In the genomic region with DNA sequence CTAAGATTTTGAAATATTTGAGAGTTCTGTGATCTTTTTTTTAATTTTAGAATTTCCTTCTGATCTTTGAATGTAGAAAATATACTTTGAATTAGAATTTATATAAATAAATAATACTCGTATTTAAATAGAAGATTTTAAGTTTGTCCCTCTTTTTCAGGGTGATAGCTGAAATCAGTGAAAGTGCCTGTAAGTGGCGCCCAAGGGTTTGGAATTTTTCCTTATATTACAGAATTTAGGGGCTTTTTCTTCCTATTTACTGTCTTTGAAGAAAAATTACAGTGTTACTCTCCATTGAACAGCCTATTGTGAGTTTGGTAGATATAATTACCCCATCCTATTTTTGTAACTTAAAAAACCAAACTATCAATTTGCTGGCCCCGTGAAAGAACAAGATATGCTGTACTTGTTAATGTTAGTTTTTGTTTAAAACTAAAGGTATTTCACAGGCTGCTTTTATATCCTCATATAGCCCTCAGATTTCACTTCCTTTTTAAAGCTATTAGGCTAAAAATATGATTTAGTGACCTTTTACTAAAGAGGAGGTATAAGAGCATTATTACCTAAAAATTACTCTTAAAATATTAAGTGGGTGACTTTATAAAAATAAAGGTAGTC, we compare ENCODE assay signal across 9 cellular contexts. TPM values are rescaled to one million over a fixed set of nuclear protein-coding genes. Genes with fewer than 3 reads are reported as not detected.
DNase-seq lines count a peak whose midpoint lies in the region; TF ChIP-seq lines count a peak whose summit lies in the region.
"Had no signal": no experiment of that assay in that cellular context is flagged by ENCODE, and none has a peak within 500 bp of the region (broad histone marks: within the 10 kb centered on the region; RNA-seq: fewer than 3 reads in every experiment).

No MANE protein-coding gene starts in this region.

- H3K36me3 Mint-ChIP-seq in CD14-positive monocyte (peaks cover 28 to 33% of the 10 kb centered on the region in 2 donors), IgD-negative memory B cell (peaks cover 10% of the 10 kb centered on the region), MCF 10A (ENCODE audit: insufficient read depth, unreplicated experiment) (no peaks in the 10 kb centered on the region)

- H3K9me3 Mint-ChIP-seq in CD14-positive monocyte, result peaks cover 0 to 1% (median 0%) of the 10 kb centered on the region in 7 donors
- H3K9me3 Mint-ChIP-seq in IgD-negative memory B cell, result no peaks in the 10 kb centered on the region
- H3K9me3 Mint-ChIP-seq in MCF 10A (ENCODE audit: unreplicated experiment), result no peaks in the 10 kb centered on the region

- H3K27me3 ChIP-seq in mucosa of stomach (ENCODE audit: control insufficient read depth, insufficient read depth, low read length), result no peaks in the 10 kb centered on the region

- H3K9me3 ChIP-seq in mucosa of stomach (ENCODE audit: control insufficient read depth, low read length), result no peaks in the 10 kb centered on the region

- intact Hi-C loops in CD14-positive monocyte (cut with micrococcal nuclease), result loop anchor here (5.0 to 10.0 kb wide), 4 partner anchors 134 to 404 kb away; no protein-coding TSS in a partner anchor
- intact Hi-C loops in MCF 10A (cut with micrococcal nuclease), result loop anchor here (5.0 kb wide), 2 partner anchors 276 to 291 kb away; no protein-coding TSS in a partner anchor

- H3K27me3 Mint-ChIP-seq in CD14-positive monocyte (ENCODE audit: low read depth in 3 of 3), result no peaks in the 10 kb centered on the region
- H3K27me3 Mint-ChIP-seq in IgD-negative memory B cell, result no peaks in the 10 kb centered on the region
- H3K27me3 Mint-ChIP-seq in MCF 10A (ENCODE audit: insufficient read depth, unreplicated experiment), result no peaks in the 10 kb centered on the region

- BruUV-seq in MCF 10A (replicated peaks; lab: Mats Ljungman, UMichigan), result no TSS peak

- no peak overlapping the region for H3K4me3 ChIP-seq in mucosa of stomach (ENCODE audit: low read length)

- peak; percentile 35 for TF ChIP-seq CTCF in CD14-positive monocyte (IDR thresholded peaks at IDR 0.05)
- no peak for TF ChIP-seq CTCF in MCF 10A (IDR thresholded peaks at IDR 0.05; ENCODE audit: unreplicated experiment)

- POLR2A ChIA-PET in MCF 10A (lab: Yijun Ruan, JAX), result interaction anchor here (0.7 to 2.8 kb wide), 9 partner anchors 10 to 822 kb away, joined by 3 to 11 read pairs (median 4); no protein-coding TSS in a partner anchor

- no peaks in the 10 kb centered on the region for H3K36me3 ChIP-seq in mucosa of stomach (ENCODE audit: control insufficient read depth, insufficient read depth, low read length)

- peaks cover 7% of the 10 kb centered on the region for H3K4me1 ChIP-seq in mucosa of stomach (ENCODE audit: control insufficient read depth, insufficient read depth, low read length)

- peak overlapping the region; percentile 87 to 94 (median 93) for H3K27ac Mint-ChIP-seq in CD14-positive monocyte
- peak overlapping the region; percentile 86 to 97 (median 93) for H3K27ac Mint-ChIP-seq in IgD-negative memory B cell
- peak overlapping the region; percentile 81 for H3K27ac Mint-ChIP-seq in MCF 10A (ENCODE audit: low read depth, unreplicated experiment)

- H3K4me3 Mint-ChIP-seq in CD14-positive monocyte (peak overlapping the region; percentile 88 to 97), IgD-negative memory B cell (peak overlapping the region; percentile 94 to 97 (median 95)), MCF 10A (ENCODE audit: unreplicated experiment) (peak overlapping the region; percentile 66)

- DNase-seq in CD14-positive monocyte (ENCODE audit: low spot score) (no peak), MCF 10A (ENCODE audit: unreplicated experiment) (peak; percentile 33), anterior cingulate cortex (lab: John Stamatoyannopoulos, UW) (no peak), DMS114 treated with DMSO at 0.1 percent for 48 hours (lab: John Stamatoyannopoulos, UW; ENCODE audit: unreplicated experiment) (no peak), D341Med (ENCODE audit: low spot score) (no peak), occipital lobe (lab: John Stamatoyannopoulos, UW) (no peak)
- DNase-seq: activated CD4-positive, CD25-positive, alpha-beta regulatory T cell had no signal

- peak overlapping the region; percentile 62 for H3K9ac ChIP-seq in mucosa of stomach (ENCODE audit: low read length)

- H3K4me1 Mint-ChIP-seq in CD14-positive monocyte, result peaks cover 48% of the 10 kb centered on the region
- H3K4me1 Mint-ChIP-seq in IgD-negative memory B cell, result peaks cover 41 to 48% (median 48%) of the 10 kb centered on the region in 3 donors
- H3K4me1 Mint-ChIP-seq in MCF 10A (ENCODE audit: insufficient read depth, unreplicated experiment), result peaks cover 24% of the 10 kb centered on the region

- CTCF ChIA-PET in MCF 10A (lab: Yijun Ruan, JAX), result interaction anchor here (0.8 to 3.8 kb wide), 6 partner anchors 9 to 717 kb away, joined by 3 to 17 read pairs (median 4); no protein-coding TSS in a partner anchor

RNA-seq across cellular contexts. Expression of gene MAP3K1, which starts 3.2 kb away (rescaled TPM):
- polyA plus RNA-seq in CD14-positive monocyte (10 to 100 TPM; 44.7 to 45.6 TPM), IgD-negative memory B cell (69.8 TPM)
- total RNA-seq in MCF 10A (2022) (6.6 and 7.9 TPM in 2 replicates), occipital lobe (22.1 TPM)
